4 cellular contexts compared by ENCODE assay signal in the genomic region with DNA sequence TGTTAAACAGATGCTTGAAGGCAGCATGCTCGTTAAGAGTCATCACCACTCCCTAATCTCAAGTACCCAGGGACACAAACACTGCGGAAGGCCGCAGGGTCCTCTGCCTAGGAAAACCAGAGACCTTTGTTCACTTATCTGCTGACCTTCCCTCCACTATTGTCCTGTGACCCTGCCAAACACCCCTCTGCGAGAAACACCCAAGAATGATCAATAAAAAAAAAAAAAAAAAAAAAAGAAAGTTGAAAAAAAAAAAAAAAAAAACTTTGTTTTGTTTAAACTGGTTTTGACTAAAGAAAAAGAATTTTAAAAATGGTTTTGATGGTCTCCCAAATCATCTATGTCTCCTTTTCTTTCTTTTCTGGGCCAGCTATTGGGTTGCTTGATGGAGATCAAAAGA. TPM values are rescaled to one million over a fixed set of nuclear protein-coding genes. Genes with fewer than 3 reads are reported as not detected.
"Had no signal": no experiment of that assay in that cellular context is flagged by ENCODE, and none has a peak within 500 bp of the region (broad histone marks: within the 10 kb centered on the region; RNA-seq: fewer than 3 reads in every experiment).

No MANE protein-coding gene starts in this region.

RNA-seq across cellular contexts. Expression of gene ADIPOQ, which starts 32.3 kb away (rescaled TPM):
- total RNA-seq: HT-29, HT1080, IMR-90 had no signal
- polyA plus RNA-seq: IgD-negative memory B cell, IMR-90 had no signal
